In the genomic region with DNA sequence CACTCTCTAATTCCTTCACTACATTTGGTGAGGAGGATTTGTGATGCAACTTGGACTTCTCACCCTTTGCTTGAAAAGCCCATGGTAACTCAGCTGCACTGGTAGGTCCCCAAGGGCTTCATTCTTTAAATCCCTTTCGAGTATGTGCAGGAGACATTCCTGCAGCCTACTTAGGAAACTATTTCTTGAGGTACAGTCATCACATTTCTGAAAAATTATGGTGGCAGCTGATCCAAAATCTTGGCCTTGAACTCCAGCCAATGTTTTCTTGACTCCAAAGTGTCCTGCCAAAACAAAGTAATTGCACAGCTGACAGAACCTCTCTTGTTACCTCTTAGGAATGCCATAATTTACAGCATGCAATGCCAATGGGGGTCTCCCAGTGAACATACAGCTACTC, we compare ENCODE assay signal across 16 cellular contexts.
DNase-seq lines count a peak whose midpoint lies in the region; ATAC-seq and TF ChIP-seq lines count a peak whose summit lies in the region.
"Had no signal": no experiment of that assay in that cellular context is flagged by ENCODE, and none has a peak within 500 bp of the region (broad histone marks: within the 10 kb centered on the region; RNA-seq: fewer than 3 reads in every experiment).

No MANE protein-coding gene starts in this region.

- no peaks in the 10 kb centered on the region for H3K79me2 ChIP-seq in SK-N-SH (ENCODE audit: insufficient read depth)

- 0 out of 2 replicates have a peak overlapping the region, but pooled peaks have one; percentile 34 for H3K4me2 ChIP-seq in SK-N-SH
- H3K4me2 ChIP-seq: BLaER1 had no signal

- H3K36me3 ChIP-seq in SK-N-SH (replicated peaks in 1 of 2; ENCODE audit: control insufficient read depth in 1 of 2, insufficient read depth in 2 of 2, low read length in 1 of 2) = peaks cover 0 to 3% of the 10 kb centered on the region in 2 experiments
- H3K36me3 ChIP-seq in prostate gland = no peaks in the 10 kb centered on the region
- no peaks in the 10 kb centered on the region for H3K36me3 ChIP-seq in suprapubic skin
- H3K36me3 ChIP-seq: BLaER1 had no signal

- CTCF ChIA-PET in SK-N-SH (lab: Yijun Ruan, JAX) = no interaction called here

- no peak overlapping the region for H2AFZ ChIP-seq in SK-N-SH (ENCODE audit: low read depth)

- H3K27ac ChIP-seq in SK-N-SH (ENCODE audit: low read depth in 2 of 2, low read length in 1 of 2) (peak overlapping the region in 1 of 2 experiments; percentile 33; a peak in 2 of 4 replicates), prostate gland (no peak overlapping the region), suprapubic skin (no peak overlapping the region)
- H3K27ac ChIP-seq: BLaER1, HL-60 had no signal

- H3F3A ChIP-seq in SK-N-SH (replicated peaks; ENCODE audit: insufficient read depth) = peaks cover 49% of the 10 kb centered on the region

- POLR2A ChIA-PET in SK-N-SH (lab: Yijun Ruan, JAX) = no interaction called here

- DNase-seq in AG20443 (ENCODE audit: low spot score) = peak; percentile 72
- DNase-seq in SK-N-SH = no peak
- peak; percentile 87 for DNase-seq in fibroblast of mammary gland (ENCODE audit: low read depth)
- DNase-seq in prostate gland (ENCODE audit: low spot score) = peak; percentile 8
- no peak for DNase-seq in suprapubic skin (ENCODE audit: low spot score in 2 of 2)
- no peak for DNase-seq in NCI-H524 treated with DMSO at 0.1 percent for 48 hours (lab: John Stamatoyannopoulos, UW)
- DNase-seq: activated naive CD8-positive, alpha-beta T cell treated with anti-CD3 and anti-CD28 coated beads, Interleukin-2, amount 10 ng/mL, durations not matched to agents 7 days and 5 days; DMS79 treated with DMSO at 0.1 percent for 48 hours; NCI-H187; SW 1271 had no signal

- H3K27me3 ChIP-seq in SK-N-SH (ENCODE audit: insufficient read depth) (no peaks in the 10 kb centered on the region), prostate gland (replicated peaks; ENCODE audit: insufficient read depth) (no peaks in the 10 kb centered on the region), suprapubic skin (no peaks in the 10 kb centered on the region)
- H3K27me3 ChIP-seq: BLaER1 had no signal

- no peaks in the 10 kb centered on the region for H3K9me2 ChIP-seq in SK-N-SH

- no peaks in the 10 kb centered on the region for H3K9me3 ChIP-seq in SK-N-SH
- H3K9me3 ChIP-seq in prostate gland = no peaks in the 10 kb centered on the region
- H3K9me3 ChIP-seq in suprapubic skin = no peaks in the 10 kb centered on the region
- H3K9me3 ChIP-seq: BLaER1 had no signal

- ATAC-seq in GM19351 (IDR thresholded peaks at IDR 0.05; ENCODE audit: unreplicated experiment) (no peak), HG03354 (IDR thresholded peaks at IDR 0.05; ENCODE audit: poor library complexity, severe bottlenecking, unreplicated experiment) (no peak)
- ATAC-seq: esophagus mucosa, GM12878 had no signal

- 0% methylated on average over 1 of the region's 1 CpG for WGBS in SK-N-SH (ENCODE audit: low lambda C conversion rate)
- 43% methylated on average over 1 of the region's 1 CpG for WGBS in prostate gland
- WGBS in suprapubic skin = 30% methylated on average over 1 of the region's 1 CpG

- H3K4me3 ChIP-seq in SK-N-SH (ENCODE audit: low read depth in 2 of 2, low read length in 1 of 2) = no peak overlapping the region
- H3K4me3 ChIP-seq in fibroblast of mammary gland (ENCODE audit: control insufficient read depth, low read depth, low read length) = no peak overlapping the region
- H3K4me3 ChIP-seq in prostate gland = no peak overlapping the region
- no peak overlapping the region for H3K4me3 ChIP-seq in suprapubic skin
- H3K4me3 ChIP-seq: BLaER1, GM12878 had no signal

- intact Hi-C loops in prostate gland (cut with DNase I) = no loop called here

- TF ChIP-seq RAD21 in SK-N-SH (IDR thresholded peaks at IDR 0.05; ENCODE audit: low read length) = no peak

- H3K9ac ChIP-seq in SK-N-SH = no peak overlapping the region
- H3K9ac ChIP-seq: BLaER1 had no signal

- TF ChIP-seq EP300 in SK-N-SH (IDR thresholded peaks at IDR 0.05; ENCODE audit: borderline replicate concordance in 1 of 2, low read depth in 1 of 2, low read length in 1 of 2) (peak in 1 of 2 experiments; percentile 60; a peak in 1 of 4 replicates), suprapubic skin (IDR thresholded peaks at IDR 0.05) (no peak)

- no peaks in the 10 kb centered on the region for H4K20me1 ChIP-seq in SK-N-SH (ENCODE audit: insufficient read depth)
- H4K20me1 ChIP-seq: BLaER1 had no signal

- TF ChIP-seq CTCF in SK-N-SH (IDR thresholded peaks at IDR 0.05) = no peak
- TF ChIP-seq CTCF in fibroblast of mammary gland (conservative IDR thresholded peaks at IDR 0.05; ENCODE audit: control insufficient read depth, insufficient read depth, low read depth, low read length) = no peak
- TF ChIP-seq CTCF in prostate gland (IDR thresholded peaks at IDR 0.05) = no peak
- no peak for TF ChIP-seq CTCF in suprapubic skin (IDR thresholded peaks at IDR 0.05)

- TF ChIP-seq POLR2A in prostate gland (IDR thresholded peaks at IDR 0.05) (no peak), suprapubic skin (IDR thresholded peaks at IDR 0.05) (no peak)

- H3K4me1 ChIP-seq in SK-N-SH (ENCODE audit: control insufficient read depth in 1 of 2, insufficient read depth in 2 of 2, low read depth in 1 of 2, low read length in 1 of 2) (peaks cover 0 to 14% of the 10 kb centered on the region in 2 experiments; a peak in 1 of 4 replicates), prostate gland (replicated peaks) (no peaks in the 10 kb centered on the region), suprapubic skin (peaks cover 7% of the 10 kb centered on the region)
- H3K4me1 ChIP-seq: BLaER1 had no signal

TF ChIP-seq in SK-N-SH, 30 proteins besides CTCF, POLR2A, EP300 and RAD21:
- TF ChIP-seq, protein P1, sequence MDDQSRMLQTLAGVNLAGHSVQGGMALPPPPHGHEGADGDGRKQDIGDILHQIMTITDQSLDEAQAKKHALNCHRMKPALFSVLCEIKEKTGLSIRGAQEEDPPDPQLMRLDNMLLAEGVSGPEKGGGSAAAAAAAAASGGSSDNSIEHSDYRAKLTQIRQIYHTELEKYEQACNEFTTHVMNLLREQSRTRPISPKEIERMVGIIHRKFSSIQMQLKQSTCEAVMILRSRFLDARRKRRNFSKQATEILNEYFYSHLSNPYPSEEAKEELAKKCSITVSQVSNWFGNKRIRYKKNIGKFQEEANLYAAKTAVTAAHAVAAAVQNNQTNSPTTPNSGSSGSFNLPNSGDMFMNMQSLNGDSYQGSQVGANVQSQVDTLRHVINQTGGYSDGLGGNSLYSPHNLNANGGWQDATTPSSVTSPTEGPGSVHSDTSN (IDR thresholded peaks at IDR 0.05) = peak; percentile 43; the same call in 1 of the 2 replicates
- TF ChIP-seq FOSL2 (IDR thresholded peaks at IDR 0.05; ENCODE audit: borderline replicate concordance, low read depth) (peak; percentile 60; the same call in 1 of the 2 replicates), TEAD4 (IDR thresholded peaks at IDR 0.05; ENCODE audit: borderline replicate concordance, insufficient read depth) (peak; percentile 52; the same call in 1 of the 2 replicates), JUND (IDR thresholded peaks at IDR 0.05) (peak; percentile 31; the same call in 1 of the 2 replicates), GABPA (IDR thresholded peaks at IDR 0.05; ENCODE audit: low read depth) (no peak), NFIC (IDR thresholded peaks at IDR 0.05; ENCODE audit: borderline replicate concordance) (peak; percentile 72; the same call in 1 of the 2 replicates), CHD2 (IDR thresholded peaks at IDR 0.05; ENCODE audit: low read length, partially characterized antibody) (no peak), TCF12 (IDR thresholded peaks at IDR 0.05) (peak; percentile 62), EZH2phosphoT487 (IDR thresholded peaks at IDR 0.05; ENCODE audit: borderline replicate concordance, low read depth) (no peak), RCOR1 (IDR thresholded peaks at IDR 0.05; ENCODE audit: low read length) (no peak), GATA2 (CRISPR knock-in tag; IDR thresholded peaks at IDR 0.05) (no peak)
- TF ChIP-seq, protein P2, sequence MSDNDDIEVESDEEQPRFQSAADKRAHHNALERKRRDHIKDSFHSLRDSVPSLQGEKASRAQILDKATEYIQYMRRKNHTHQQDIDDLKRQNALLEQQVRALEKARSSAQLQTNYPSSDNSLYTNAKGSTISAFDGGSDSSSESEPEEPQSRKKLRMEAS (IDR thresholded peaks at IDR 0.05; ENCODE audit: low read depth) = peak; percentile 25; the same call in 1 of the 2 replicates
- TF ChIP-seq, protein P3, sequence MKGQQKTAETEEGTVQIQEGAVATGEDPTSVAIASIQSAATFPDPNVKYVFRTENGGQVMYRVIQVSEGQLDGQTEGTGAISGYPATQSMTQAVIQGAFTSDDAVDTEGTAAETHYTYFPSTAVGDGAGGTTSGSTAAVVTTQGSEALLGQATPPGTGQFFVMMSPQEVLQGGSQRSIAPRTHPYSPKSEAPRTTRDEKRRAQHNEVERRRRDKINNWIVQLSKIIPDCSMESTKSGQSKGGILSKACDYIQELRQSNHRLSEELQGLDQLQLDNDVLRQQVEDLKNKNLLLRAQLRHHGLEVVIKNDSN (IDR thresholded peaks at IDR 0.05; ENCODE audit: borderline replicate concordance, low read depth) = no peak
- TF ChIP-seq, protein P4, sequence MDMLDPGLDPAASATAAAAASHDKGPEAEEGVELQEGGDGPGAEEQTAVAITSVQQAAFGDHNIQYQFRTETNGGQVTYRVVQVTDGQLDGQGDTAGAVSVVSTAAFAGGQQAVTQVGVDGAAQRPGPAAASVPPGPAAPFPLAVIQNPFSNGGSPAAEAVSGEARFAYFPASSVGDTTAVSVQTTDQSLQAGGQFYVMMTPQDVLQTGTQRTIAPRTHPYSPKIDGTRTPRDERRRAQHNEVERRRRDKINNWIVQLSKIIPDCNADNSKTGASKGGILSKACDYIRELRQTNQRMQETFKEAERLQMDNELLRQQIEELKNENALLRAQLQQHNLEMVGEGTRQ (IDR thresholded peaks at IDR 0.05; ENCODE audit: borderline replicate concordance, low read depth, low read length) = no peak

Comparison
In these comparisons a context has a peak if more than half of its experiments do, and no peak if none do; other contexts are left out.
1. DNase-seq: peak in AG20443 (single experiment), fibroblast of mammary gland (single experiment) and prostate gland (single experiment); none in SK-N-SH (single experiment), suprapubic skin (0 of 2) and NCI-H524 treated with DMSO at 0.1 percent for 48 hours (single experiment).